8 cellular contexts compared by ENCODE assay signal in genomic region chr21:35529141-35529863, GRCh38.
DNase-seq lines count a peak whose midpoint lies in the region; ATAC-seq and TF ChIP-seq lines count a peak whose summit lies in the region.

No MANE protein-coding gene starts in this region.

- ATAC-seq in GM18511 (IDR thresholded peaks at IDR 0.05; ENCODE audit: unreplicated experiment) (peak; percentile 63), GM19467 (IDR thresholded peaks at IDR 0.05; ENCODE audit: unreplicated experiment) (no peak)

- in situ Hi-C loops in astrocyte of the spinal cord (cut with HindIII; ENCODE audit: low sequenced_read_pairs): no loop called here

- H3K36me3 ChIP-seq in mucosa of stomach (ENCODE audit: control insufficient read depth, insufficient read depth, low read length): no peaks in the 10 kb centered on the region

- peak overlapping the region; percentile 78 to 94 (median 93) for H3K27ac Mint-ChIP-seq in IgD-negative memory B cell

- H3K4me3 ChIP-seq in astrocyte of the spinal cord (ENCODE audit: low read depth, low read length) (no peak overlapping the region), mucosa of stomach (ENCODE audit: low read length) (peak overlapping the region; percentile 65)

- no peaks in the 10 kb centered on the region for H3K27me3 ChIP-seq in mucosa of stomach (ENCODE audit: control insufficient read depth, insufficient read depth, low read length)

- H3K4me3 Mint-ChIP-seq in IgD-negative memory B cell: peak overlapping the region; percentile 85 to 95 (median 90)

- peaks cover 0 to 3% (median 0%) of the 10 kb centered on the region in 3 donors for H3K9me3 Mint-ChIP-seq in IgD-negative memory B cell

- H3K9me3 ChIP-seq in mucosa of stomach (ENCODE audit: control insufficient read depth, low read length): no peaks in the 10 kb centered on the region

- peaks cover 18% of the 10 kb centered on the region for H3K4me1 ChIP-seq in mucosa of stomach (ENCODE audit: control insufficient read depth, insufficient read depth, low read length)

- H3K27me3 Mint-ChIP-seq in IgD-negative memory B cell: peaks cover 2% of the 10 kb centered on the region

- H3K36me3 Mint-ChIP-seq in IgD-negative memory B cell: no peaks in the 10 kb centered on the region

- peak overlapping the region; percentile 66 for H3K9ac ChIP-seq in mucosa of stomach (ENCODE audit: low read length)

- peak; percentile 71 for DNase-seq in astrocyte of the spinal cord (ENCODE audit: low read depth, low spot score)
- no peak for DNase-seq in NCI-H526 (lab: John Stamatoyannopoulos, UW)
- no peak for DNase-seq in cerebellar cortex (ENCODE audit: low spot score)
- no peak for DNase-seq in 8988T

- TF ChIP-seq CTCF in astrocyte of the spinal cord (IDR thresholded peaks at IDR 0.05; ENCODE audit: low read depth, low read length): no peak

- H3K4me1 Mint-ChIP-seq in IgD-negative memory B cell: peaks cover 16 to 38% (median 36%) of the 10 kb centered on the region in 3 donors
